ENCODE assay signal across 11 cellular contexts in genomic region chr3:49729966-49730365, GRCh38. TPM values are rescaled to one million over a fixed set of nuclear protein-coding genes. Genes with fewer than 3 reads are reported as not detected.
DNase-seq lines count a peak whose midpoint lies in the region; ATAC-seq, FAIRE-seq and TF ChIP-seq lines count a peak whose summit lies in the region.
"Not testable (repeated sequence)": the region's sequence is repeated elsewhere in the genome, so short reads cannot be mapped to it uniquely, and the experiment has no call there.
"Had no signal": no experiment of that assay in that cellular context is flagged by ENCODE, and none has a peak within 500 bp of the region (broad histone marks: within the 10 kb centered on the region; RNA-seq: fewer than 3 reads in every experiment).

No MANE protein-coding gene starts in this region.

- H2AFZ ChIP-seq in K562 (ENCODE audit: low read depth, low read length): not testable (repeated sequence)

- not testable (repeated sequence) for DNase-seq in activated T-cell treated with anti-CD3 and anti-CD28 coated beads, Interleukin-2, amount 50 U/mL, for 24 hours; K562 (ENCODE audit: extremely low read depth in 1 of 4, low spot score in 3 of 4)
- DNase-seq in left lobe of liver (ENCODE audit: low spot score): peak; percentile 18

- not testable (repeated sequence) for H3K9me3 Mint-ChIP-seq in activated T-cell treated with anti-CD3 and anti-CD28 coated beads, Interleukin-2, amount 50 U/mL, for 24 hours

- ATAC-seq in K562, left lobe of liver: not testable (repeated sequence)

- peaks cover 78% of the 10 kb centered on the region for H3K36me3 Mint-ChIP-seq in activated T-cell treated with anti-CD3 and anti-CD28 coated beads, Interleukin-2, amount 50 U/mL, for 24 hours (ENCODE audit: low read depth)

- intact Hi-C loops in K562 (cut with micrococcal nuclease): not testable (repeated sequence)

- POLR2A ChIA-PET in K562 (lab: Yijun Ruan, JAX): interaction anchor here (1.0 to 1.6 kb wide), 2 partner anchors 15 to 200 kb away, joined by 4 read pairs; partner anchors contain the start of gene MON1A

- H3K27me3 ChIP-seq in K562 (ENCODE audit: control insufficient read depth in 2 of 2, insufficient read depth in 2 of 2, low read length in 2 of 2): not testable (repeated sequence)

- peaks cover 78% of the 10 kb centered on the region for H3K36me3 ChIP-seq in K562 (ENCODE audit: control insufficient read depth, insufficient read depth, low read length)

- not testable (repeated sequence) for H4K20me1 ChIP-seq in K562 (replicated peaks; ENCODE audit: control insufficient read depth, insufficient read depth, low read length)

- not testable (repeated sequence) for FAIRE-seq in K562 (lab: Jason Lieb, UNC)

- not testable (repeated sequence) for H3K27ac ChIP-seq in K562 (ENCODE audit: extremely low read depth, low read depth, low read length)

- CTCF ChIA-PET in K562 (lab: Yijun Ruan, JAX; ENCODE audit: low intra/inter-chr PET ratio): not testable (repeated sequence)

- in situ Hi-C loops in K562 (cut with MboI): not testable (repeated sequence)

- not testable (repeated sequence) for H3K9me3 ChIP-seq in K562 (replicated peaks; ENCODE audit: control insufficient read depth, insufficient read depth, low read depth, low read length)

- not testable (repeated sequence) for H3K4me2 ChIP-seq in K562 (ENCODE audit: insufficient read depth, low read length)

- H3K4me1 Mint-ChIP-seq in activated T-cell treated with anti-CD3 and anti-CD28 coated beads, Interleukin-2, amount 50 U/mL, for 24 hours (ENCODE audit: low read depth): not testable (repeated sequence)

- not testable (repeated sequence) for H3K27me3 Mint-ChIP-seq in activated T-cell treated with anti-CD3 and anti-CD28 coated beads, Interleukin-2, amount 50 U/mL, for 24 hours

- not testable (repeated sequence) for BruUV-seq in K562 (replicated peaks; lab: Mats Ljungman, UMichigan)

- 100% methylated on average over 4 of the region's 4 CpGs for WGBS in K562 (ENCODE audit: insufficient coverage, low coverage, missing lambda C conversion rate)

- H3K9ac ChIP-seq in K562 (ENCODE audit: insufficient read depth in 1 of 2, low read depth in 2 of 2, low read length in 2 of 2): not testable (repeated sequence)

- not testable (repeated sequence) for TF ChIP-seq CTCF in K562 (IDR thresholded peaks at IDR 0.05 in 2 of 3, conservative IDR thresholded peaks at IDR 0.05 in 1 of 3; ENCODE audit: insufficient read depth in 2 of 3, low read depth in 1 of 3, low read length in 3 of 3)

- not testable (repeated sequence) for TF ChIP-seq POLR2A in K562 (conservative IDR thresholded peaks at IDR 0.05)

- H3K79me2 ChIP-seq in K562 (ENCODE audit: control insufficient read depth, insufficient read depth, low read length): not testable (repeated sequence)

- not testable (repeated sequence) for TF ChIP-seq RAD21 in K562 (CRISPR knock-in tag; conservative IDR thresholded peaks at IDR 0.05 in 1 of 2, IDR thresholded peaks at IDR 0.05 in 1 of 2)

- H3K27ac Mint-ChIP-seq in activated T-cell treated with anti-CD3 and anti-CD28 coated beads, Interleukin-2, amount 50 U/mL, for 24 hours: peak overlapping the region; percentile 40

- H3K4me3 Mint-ChIP-seq in activated T-cell treated with anti-CD3 and anti-CD28 coated beads, Interleukin-2, amount 50 U/mL, for 24 hours: not testable (repeated sequence)

- H3K4me1 ChIP-seq in K562 (replicated peaks in 1 of 2; ENCODE audit: control insufficient read depth in 2 of 2, insufficient read depth in 2 of 2, low read length in 2 of 2): not testable (repeated sequence)

- not testable (repeated sequence) for H3K4me3 ChIP-seq in K562

- H3K9me1 ChIP-seq in K562 (ENCODE audit: control insufficient read depth, insufficient read depth, low read length): not testable (repeated sequence)

- not testable (repeated sequence) for TF ChIP-seq EP300 in K562 (IDR thresholded peaks at IDR 0.05; ENCODE audit: low read length)

RNA-seq across cellular contexts. Expression of gene GMPPB, which starts 6.2 kb away (rescaled TPM):
- 23.6 and 70.2 TPM in 2 replicates for total RNA-seq in K562 (2011; cell fraction: chromatin; rRNA removed; ENCODE audit: low replicate concordance)
- 47.0 and 56.7 TPM in 2 replicates for total RNA-seq in K562 (2011; cell fraction: nucleolus; rRNA removed)
- 29.1 and 36.1 TPM in 2 replicates for total RNA-seq in K562 (2011; cell fraction: nucleoplasm; rRNA removed)
- 11.0 and 18.0 TPM in 2 replicates for total RNA-seq in K562 (2014; rRNA removed)
- 4.3 and 5.5 TPM in 2 replicates for total RNA-seq in K562 (2014; rRNA removed; fragmentation: Illumina TruSeq; extraction: Trizol)
- 8.8 and 9.2 TPM in 2 replicates for total RNA-seq in K562 (2015; rRNA removed; fragmentation: Illumina TruSeq; extraction: Trizol)
- 16.4 and 17.4 TPM in 2 replicates for total RNA-seq in K562 (2021)
- polyA plus RNA-seq in K562 (2011; rRNA removed): 8.1 and 10.3 TPM in 2 replicates
- polyA plus RNA-seq in K562 (2011; cell fraction: cytosol; rRNA removed): 8.4 and 10.6 TPM in 2 replicates
- 36.7 and 37.8 TPM in 2 replicates for polyA plus RNA-seq in K562 (2011; cell fraction: nucleus; rRNA removed)
- polyA plus RNA-seq in K562 (2012): 11.6 and 18.7 TPM in 2 replicates
- 5.8 and 7.4 TPM in 2 replicates for polyA plus RNA-seq in K562 (2014; fragmentation: Illumina TruSeq; extraction: Trizol)
- under 1 TPM; 0.53 to 0.92 TPM for polyA plus RNA-seq in K562 (2014; fragmentation: Nextera tagmentation; extraction: Ambion mirVana)
- polyA plus RNA-seq in K562 (2014; rRNA removed): 11.3 and 13.3 TPM in 2 replicates
- polyA minus RNA-seq in K562 (2011; rRNA and poly(A)+ RNA removed): 7.8 and 8.5 TPM in 2 replicates
- 6.6 and 7.7 TPM in 2 replicates for polyA minus RNA-seq in K562 (2011; cell fraction: cytosol; rRNA and poly(A)+ RNA removed)
- polyA minus RNA-seq in K562 (2011; cell fraction: nucleus; rRNA and poly(A)+ RNA removed): 22.8 and 34.7 TPM in 2 replicates
- total RNA-seq in left lobe of liver: 38.0 TPM

RNA-seq across cellular contexts. Expression of gene AMIGO3, which starts 10.5 kb away (rescaled TPM):
- total RNA-seq in K562 (2011; cell fraction: chromatin; rRNA removed; ENCODE audit: low replicate concordance): 5.9 TPM in 1 of 2 replicates, not detected in the other
- total RNA-seq in K562 (2011; cell fraction: nucleolus; rRNA removed): 5.9 and 8.8 TPM in 2 replicates
- total RNA-seq in K562 (2011; cell fraction: nucleoplasm; rRNA removed): 0.51 TPM in 1 of 2 replicates, not detected in the other
- total RNA-seq in K562 (2014; rRNA removed): 0.68 and 1.4 TPM in 2 replicates
- not detected in 2 replicates for total RNA-seq in K562 (2014; rRNA removed; fragmentation: Illumina TruSeq; extraction: Trizol)
- total RNA-seq in K562 (2015; rRNA removed; fragmentation: Illumina TruSeq; extraction: Trizol): 0.26 TPM in 1 of 2 replicates, not detected in the other
- total RNA-seq in K562 (2021): 0.18 and 0.44 TPM in 2 replicates
- 0.13 and 0.41 TPM in 2 replicates for polyA plus RNA-seq in K562 (2011; rRNA removed)
- polyA plus RNA-seq in K562 (2011; cell fraction: cytosol; rRNA removed): 3.1 TPM in 1 of 2 replicates, not detected in the other
- 2.6 and 8.7 TPM in 2 replicates for polyA plus RNA-seq in K562 (2011; cell fraction: nucleus; rRNA removed)
- polyA plus RNA-seq in K562 (2012): 0.61 and 4.4 TPM in 2 replicates
- polyA plus RNA-seq in K562 (2014; fragmentation: Illumina TruSeq; extraction: Trizol): 0.18 TPM in 1 of 2 replicates, not detected in the other
- not detected for polyA plus RNA-seq in K562 (2014; fragmentation: Nextera tagmentation; extraction: Ambion mirVana)
- polyA plus RNA-seq in K562 (2014; rRNA removed): 2.0 and 2.8 TPM in 2 replicates
- not detected in 2 replicates for polyA minus RNA-seq in K562 (2011; rRNA and poly(A)+ RNA removed)
- polyA minus RNA-seq in K562 (2011; cell fraction: cytosol; rRNA and poly(A)+ RNA removed): 0.38 and 2.4 TPM in 2 replicates
- 2.4 and 3.3 TPM in 2 replicates for polyA minus RNA-seq in K562 (2011; cell fraction: nucleus; rRNA and poly(A)+ RNA removed)
- not detected for total RNA-seq in left lobe of liver
- total RNA-seq: A673; B cell; Caco-2; CD4-positive, alpha-beta memory T cell; CD4-positive, CD25-positive, alpha-beta regulatory T cell had no signal
- polyA plus RNA-seq: AG04450; BJ; CD14-positive monocyte; CD4-positive, alpha-beta memory T cell had no signal

RNA-seq across cellular contexts. Expression of gene RNF123, which starts 40.6 kb away (rescaled TPM):
- total RNA-seq in K562 (2011; cell fraction: chromatin; rRNA removed; ENCODE audit: low replicate concordance): 60.1 and 195 TPM in 2 replicates
- 128 and 136 TPM in 2 replicates for total RNA-seq in K562 (2011; cell fraction: nucleolus; rRNA removed)
- 70.7 and 81.4 TPM in 2 replicates for total RNA-seq in K562 (2011; cell fraction: nucleoplasm; rRNA removed)
- total RNA-seq in K562 (2014; rRNA removed) (15.0 and 24.2 TPM in 2 replicates), K562 (2014; rRNA removed; fragmentation: Illumina TruSeq; extraction: Trizol) (12.5 and 17.5 TPM in 2 replicates), K562 (2015; rRNA removed; fragmentation: Illumina TruSeq; extraction: Trizol) (14.4 and 15.6 TPM in 2 replicates), K562 (2021) (44.6 and 53.1 TPM in 2 replicates), left lobe of liver (59.4 TPM)
- polyA plus RNA-seq in K562 (2011; rRNA removed) (30.4 and 48.7 TPM in 2 replicates), K562 (2014; fragmentation: Illumina TruSeq; extraction: Trizol) (28.8 and 29.6 TPM in 2 replicates), K562 (2014; fragmentation: Nextera tagmentation; extraction: Ambion mirVana) (1 to 10 TPM; 8.7 to 8.8 TPM), K562 (2014; rRNA removed) (34.2 and 35.0 TPM in 2 replicates)
- polyA plus RNA-seq in K562 (2011; cell fraction: cytosol; rRNA removed): 44.7 and 74.3 TPM in 2 replicates
- 195 and 281 TPM in 2 replicates for polyA plus RNA-seq in K562 (2011; cell fraction: nucleus; rRNA removed)
- polyA plus RNA-seq in K562 (2012): 22.8 and 35.5 TPM in 2 replicates
- 22.1 and 29.0 TPM in 2 replicates for polyA minus RNA-seq in K562 (2011; rRNA and poly(A)+ RNA removed)
- 28.9 and 31.4 TPM in 2 replicates for polyA minus RNA-seq in K562 (2011; cell fraction: cytosol; rRNA and poly(A)+ RNA removed)
- 45.0 and 58.2 TPM in 2 replicates for polyA minus RNA-seq in K562 (2011; cell fraction: nucleus; rRNA and poly(A)+ RNA removed)

RNA-seq across cellular contexts. Expression of gene MST1, which starts 40.7 kb away (rescaled TPM):
- total RNA-seq in K562 (2011; cell fraction: chromatin; rRNA removed; ENCODE audit: low replicate concordance): 3.9 and 10.8 TPM in 2 replicates
- 8.2 and 12.5 TPM in 2 replicates for total RNA-seq in K562 (2011; cell fraction: nucleolus; rRNA removed)
- total RNA-seq in K562 (2011; cell fraction: nucleoplasm; rRNA removed): 5.0 and 5.1 TPM in 2 replicates
- total RNA-seq in K562 (2014; rRNA removed) (0.23 and 0.57 TPM in 2 replicates), K562 (2014; rRNA removed; fragmentation: Illumina TruSeq; extraction: Trizol) (0.51 TPM in 1 of 2 replicates, not detected in the other), K562 (2015; rRNA removed; fragmentation: Illumina TruSeq; extraction: Trizol) (0.26 and 0.40 TPM in 2 replicates), K562 (2021) (1.2 and 1.4 TPM in 2 replicates), left lobe of liver (838 TPM)
- polyA plus RNA-seq in K562 (2011; rRNA removed) (1.3 and 4.3 TPM in 2 replicates), K562 (2014; fragmentation: Illumina TruSeq; extraction: Trizol) (0.30 and 1.1 TPM in 2 replicates), K562 (2014; fragmentation: Nextera tagmentation; extraction: Ambion mirVana) (under 1 TPM; 0.08 to 0.10 TPM), K562 (2014; rRNA removed) (1.8 and 5.0 TPM in 2 replicates)
- 0.94 and 1.4 TPM in 2 replicates for polyA plus RNA-seq in K562 (2011; cell fraction: cytosol; rRNA removed)
- polyA plus RNA-seq in K562 (2011; cell fraction: nucleus; rRNA removed): 35.5 and 64.0 TPM in 2 replicates
- 3.4 and 6.1 TPM in 2 replicates for polyA plus RNA-seq in K562 (2012)
- polyA minus RNA-seq in K562 (2011; rRNA and poly(A)+ RNA removed): 0.56 and 1.1 TPM in 2 replicates
- polyA minus RNA-seq in K562 (2011; cell fraction: cytosol; rRNA and poly(A)+ RNA removed): 1.0 and 1.2 TPM in 2 replicates
- 3.1 and 6.1 TPM in 2 replicates for polyA minus RNA-seq in K562 (2011; cell fraction: nucleus; rRNA and poly(A)+ RNA removed)

RNA-seq across cellular contexts. Expression of gene APEH, which starts 55.8 kb away (rescaled TPM):
- 167 and 504 TPM in 2 replicates for total RNA-seq in K562 (2011; cell fraction: chromatin; rRNA removed; ENCODE audit: low replicate concordance)
- total RNA-seq in K562 (2011; cell fraction: nucleolus; rRNA removed): 286 and 325 TPM in 2 replicates
- 167 and 176 TPM in 2 replicates for total RNA-seq in K562 (2011; cell fraction: nucleoplasm; rRNA removed)
- total RNA-seq in K562 (2014; rRNA removed) (142 and 162 TPM in 2 replicates), K562 (2014; rRNA removed; fragmentation: Illumina TruSeq; extraction: Trizol) (74.1 and 104 TPM in 2 replicates), K562 (2015; rRNA removed; fragmentation: Illumina TruSeq; extraction: Trizol) (126 and 127 TPM in 2 replicates), K562 (2021) (174 and 177 TPM in 2 replicates), left lobe of liver (74.4 TPM)
- polyA plus RNA-seq in K562 (2011; rRNA removed) (116 and 117 TPM in 2 replicates), K562 (2014; fragmentation: Illumina TruSeq; extraction: Trizol) (120 and 130 TPM in 2 replicates), K562 (2014; fragmentation: Nextera tagmentation; extraction: Ambion mirVana) (10 to 100 TPM; 70.9 to 72.6 TPM), K562 (2014; rRNA removed) (111 and 122 TPM in 2 replicates)
- 143 and 217 TPM in 2 replicates for polyA plus RNA-seq in K562 (2011; cell fraction: cytosol; rRNA removed)
- polyA plus RNA-seq in K562 (2011; cell fraction: nucleus; rRNA removed): 281 and 331 TPM in 2 replicates
- polyA plus RNA-seq in K562 (2012): 148 and 159 TPM in 2 replicates
- polyA minus RNA-seq in K562 (2011; rRNA and poly(A)+ RNA removed): 104 and 133 TPM in 2 replicates
- polyA minus RNA-seq in K562 (2011; cell fraction: cytosol; rRNA and poly(A)+ RNA removed): 123 and 130 TPM in 2 replicates
- polyA minus RNA-seq in K562 (2011; cell fraction: nucleus; rRNA and poly(A)+ RNA removed): 142 and 151 TPM in 2 replicates
